ENCODE assay signal across 9 cellular contexts in the genomic region with DNA sequence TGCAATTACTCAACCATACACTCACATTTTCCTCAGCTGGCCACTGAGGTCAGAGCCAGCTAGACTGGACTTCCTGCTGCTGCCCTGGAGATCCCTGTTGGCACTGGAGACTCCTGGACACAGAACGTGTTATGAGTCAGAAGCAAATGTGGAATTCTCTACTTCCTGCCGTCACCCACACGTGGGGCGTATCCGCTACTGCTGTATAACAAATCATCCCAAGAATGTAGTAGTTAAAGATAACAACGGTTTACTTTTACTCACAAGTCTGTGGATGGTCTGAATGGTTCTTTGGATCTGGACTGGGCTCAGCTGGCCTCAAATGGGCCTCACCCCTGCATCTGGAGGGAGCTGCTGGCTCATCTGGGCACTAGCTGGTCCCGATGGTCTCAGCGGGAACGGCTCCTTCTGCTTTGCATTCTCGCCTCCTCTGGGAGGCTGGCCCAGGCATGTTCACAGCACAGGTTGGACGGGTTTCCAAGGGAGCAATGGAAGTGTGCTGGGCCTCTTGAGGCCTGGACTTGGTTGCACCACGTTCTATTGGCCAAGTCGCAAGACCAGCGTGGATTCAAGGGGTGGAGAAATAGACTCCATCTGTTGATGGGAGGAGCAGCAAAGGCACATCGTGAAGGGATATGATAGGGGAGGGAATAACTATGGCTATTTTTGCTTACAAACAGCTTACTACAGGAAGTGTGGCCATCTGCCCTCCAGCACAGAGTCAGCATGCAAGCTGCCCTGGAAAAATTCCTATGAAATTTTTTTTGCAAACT.
DNase-seq lines count a peak whose midpoint lies in the region; ATAC-seq lines count a peak whose summit lies in the region.
"Had no signal": no experiment of that assay in that cellular context is flagged by ENCODE, and none has a peak within 500 bp of the region (broad histone marks: within the 10 kb centered on the region; RNA-seq: fewer than 3 reads in every experiment).

No MANE protein-coding gene starts in this region.

- H3K36me3 Mint-ChIP-seq in stimulated activated naive B cell treated with anti-CD40 and anti-IgM and Interleukin-4, amounts not matched to agents 10 μg/mL and 1 μg/mL and 100 μg/mL, for 72 hours = peaks cover 8 to 9% of the 10 kb centered on the region in 2 donors
- H3K36me3 Mint-ChIP-seq in activated CD4-positive, alpha-beta T cell treated with anti-CD3 and anti-CD28 coated beads, Interleukin-2, amount 10 ng/mL, durations not matched to agents 24 days and 14 days (ENCODE audit: low read depth) = no peaks in the 10 kb centered on the region
- no peaks in the 10 kb centered on the region for H3K36me3 Mint-ChIP-seq in naive thymus-derived CD8-positive, alpha-beta T cell

- ATAC-seq in left ventricle myocardium superior = peak; percentile 88
- ATAC-seq in stimulated activated naive B cell treated with anti-CD40 and anti-IgM and Interleukin-4, amounts not matched to agents 10 μg/mL and 1 μg/mL and 100 μg/mL, for 72 hours (replicated peaks) = peak; percentile 4 to 21
- no peak for ATAC-seq in HG03135 (IDR thresholded peaks at IDR 0.05; ENCODE audit: unreplicated experiment)
- ATAC-seq in HG03159 (IDR thresholded peaks at IDR 0.05; ENCODE audit: unreplicated experiment) = no peak
- ATAC-seq in naive thymus-derived CD8-positive, alpha-beta T cell = no peak

- POLR2A ChIA-PET in naive thymus-derived CD8-positive, alpha-beta T cell (lab: Charles Lee) = no interaction called here

- H3K4me1 Mint-ChIP-seq in stimulated activated naive B cell treated with anti-CD40 and anti-IgM and Interleukin-4, amounts not matched to agents 10 μg/mL and 1 μg/mL and 100 μg/mL, for 72 hours = peaks cover 59 to 80% of the 10 kb centered on the region in 2 donors
- H3K4me1 Mint-ChIP-seq in activated CD4-positive, alpha-beta T cell treated with anti-CD3 and anti-CD28 coated beads, Interleukin-2, amount 10 ng/mL, durations not matched to agents 24 days and 14 days = peaks cover 27% of the 10 kb centered on the region
- H3K4me1 Mint-ChIP-seq in naive thymus-derived CD8-positive, alpha-beta T cell = peaks cover 5 to 57% (median 7%) of the 10 kb centered on the region in 4 donors

- no peak overlapping the region for H3K4me3 Mint-ChIP-seq in stimulated activated naive B cell treated with anti-CD40 and anti-IgM and Interleukin-4, amounts not matched to agents 10 μg/mL and 1 μg/mL and 100 μg/mL, for 72 hours
- no peak overlapping the region for H3K4me3 Mint-ChIP-seq in activated CD4-positive, alpha-beta T cell treated with anti-CD3 and anti-CD28 coated beads, Interleukin-2, amount 10 ng/mL, durations not matched to agents 24 days and 14 days
- no peak overlapping the region for H3K4me3 Mint-ChIP-seq in naive thymus-derived CD8-positive, alpha-beta T cell

- DNase-seq in GM04504 (ENCODE audit: low read depth) (peak; percentile 98), amniotic stem cell (lab: John Stamatoyannopoulos, UW) (peak; percentile 91), left ventricle myocardium superior (peak; percentile 80)
- no peak for DNase-seq in stimulated activated naive B cell treated with anti-CD40 and anti-IgM and Interleukin-4, amounts not matched to agents 10 μg/mL and 1 μg/mL and 100 μg/mL, for 72 hours
- DNase-seq in activated CD4-positive, alpha-beta T cell treated with anti-CD3 and anti-CD28 coated beads, Interleukin-2, amount 10 ng/mL, durations not matched to agents 24 days and 14 days = no peak
- DNase-seq in naive thymus-derived CD8-positive, alpha-beta T cell = no peak
- DNase-seq: activated CD4-positive, alpha-beta T cell treated with anti-CD3 and anti-CD28 coated beads for 4 hours had no signal

- peaks cover 4 to 7% of the 10 kb centered on the region in 2 donors for H3K9me3 Mint-ChIP-seq in stimulated activated naive B cell treated with anti-CD40 and anti-IgM and Interleukin-4, amounts not matched to agents 10 μg/mL and 1 μg/mL and 100 μg/mL, for 72 hours
- peaks cover 5% of the 10 kb centered on the region for H3K9me3 Mint-ChIP-seq in activated CD4-positive, alpha-beta T cell treated with anti-CD3 and anti-CD28 coated beads, Interleukin-2, amount 10 ng/mL, durations not matched to agents 24 days and 14 days
- peaks cover 0 to 1% (median 0%) of the 10 kb centered on the region in 9 donors for H3K9me3 Mint-ChIP-seq in naive thymus-derived CD8-positive, alpha-beta T cell

- intact Hi-C loops in left ventricle myocardium superior (cut with micrococcal nuclease) = no loop called here
- intact Hi-C loops in activated CD4-positive, alpha-beta T cell treated with anti-CD3 and anti-CD28 coated beads, Interleukin-2, amount 10 ng/mL, durations not matched to agents 24 days and 14 days (cut with micrococcal nuclease) = no loop called here

- peak overlapping the region; percentile 65 for H3K27ac Mint-ChIP-seq in stimulated activated naive B cell treated with anti-CD40 and anti-IgM and Interleukin-4, amounts not matched to agents 10 μg/mL and 1 μg/mL and 100 μg/mL, for 72 hours
- H3K27ac Mint-ChIP-seq in activated CD4-positive, alpha-beta T cell treated with anti-CD3 and anti-CD28 coated beads, Interleukin-2, amount 10 ng/mL, durations not matched to agents 24 days and 14 days = no peak overlapping the region
- H3K27ac Mint-ChIP-seq in naive thymus-derived CD8-positive, alpha-beta T cell = no peak overlapping the region

- H3K27me3 Mint-ChIP-seq in stimulated activated naive B cell treated with anti-CD40 and anti-IgM and Interleukin-4, amounts not matched to agents 10 μg/mL and 1 μg/mL and 100 μg/mL, for 72 hours = no peaks in the 10 kb centered on the region
- peaks cover 8% of the 10 kb centered on the region for H3K27me3 Mint-ChIP-seq in activated CD4-positive, alpha-beta T cell treated with anti-CD3 and anti-CD28 coated beads, Interleukin-2, amount 10 ng/mL, durations not matched to agents 24 days and 14 days
- peaks cover 0 to 4% (median 0%) of the 10 kb centered on the region in 5 donors for H3K27me3 Mint-ChIP-seq in naive thymus-derived CD8-positive, alpha-beta T cell

Comparison
In these comparisons a context has a peak if more than half of its experiments do, and no peak if none do; other contexts are left out.
1. DNase-seq: peak in GM04504 (single experiment), amniotic stem cell (single experiment) and left ventricle myocardium superior (single experiment); none in stimulated activated naive B cell treated with anti-CD40 and anti-IgM and Interleukin-4, amounts not matched to agents 10 μg/mL and 1 μg/mL and 100 μg/mL, for 72 hours (single experiment), activated CD4-positive, alpha-beta T cell treated with anti-CD3 and anti-CD28 coated beads, Interleukin-2, amount 10 ng/mL, durations not matched to agents 24 days and 14 days (single experiment) and naive thymus-derived CD8-positive, alpha-beta T cell (0 of 10).
2. ATAC-seq: peak in left ventricle myocardium superior (single experiment) and stimulated activated naive B cell treated with anti-CD40 and anti-IgM and Interleukin-4, amounts not matched to agents 10 μg/mL and 1 μg/mL and 100 μg/mL, for 72 hours (2 of 2); none in HG03135 (single experiment), HG03159 (single experiment) and naive thymus-derived CD8-positive, alpha-beta T cell (0 of 2).